1 cellular context compared by ENCODE assay signal in genomic region chr1:25011966-25012625, GRCh38.
TF ChIP-seq lines count a peak whose summit lies in the region.

No MANE protein-coding gene starts in this region.

TF ChIP-seq in HEK293, 187 proteins besides CTCF, POLR2A, EP300 and RAD21 (continued from another document):
- TF ChIP-seq KLF17 (tag by site-specific recombination; IDR thresholded peaks at IDR 0.05) (no peak), ZNF518A (tag by site-specific recombination; conservative IDR thresholded peaks at IDR 0.05; ENCODE audit: low read depth) (no peak)
TF ChIP-seq in HEK293: peak in this region for 4.
